17 cellular contexts compared by ENCODE assay signal in genomic region chr12:116802018-116802417, GRCh38.
DNase-seq lines count a peak whose midpoint lies in the region; ATAC-seq, FAIRE-seq and TF ChIP-seq lines count a peak whose summit lies in the region.
"Had no signal": no experiment of that assay in that cellular context is flagged by ENCODE, and none has a peak within 500 bp of the region (broad histone marks: within the 10 kb centered on the region; RNA-seq: fewer than 3 reads in every experiment).

No MANE protein-coding gene starts in this region.

- H3K79me2 ChIP-seq in DND-41 (ENCODE audit: insufficient read depth, low read length) (no peaks in the 10 kb centered on the region), MM.1S (ENCODE audit: low read length) (no peaks in the 10 kb centered on the region), K562 (ENCODE audit: control insufficient read depth, insufficient read depth, low read length) (no peaks in the 10 kb centered on the region)

- H3F3A ChIP-seq in MM.1S (ENCODE audit: insufficient read depth, low read length): peaks cover 11% of the 10 kb centered on the region

- H3K27ac ChIP-seq in DND-41 (ENCODE audit: low read length) (peak overlapping the region; percentile 69), MM.1S (ENCODE audit: low read length) (peak overlapping the region; percentile 45; the same call in 1 of the 2 replicates), K562 (ENCODE audit: extremely low read depth, low read depth, low read length) (no peak overlapping the region)
- H3K27ac ChIP-seq: KMS-11 had no signal

- no peaks in the 10 kb centered on the region for H3K9me2 ChIP-seq in MM.1S (replicated peaks; ENCODE audit: insufficient read depth, low read length)

- H3K9me3 ChIP-seq in DND-41 (ENCODE audit: insufficient read depth, low read length, severe bottlenecking) (peaks cover 18% of the 10 kb centered on the region), MM.1S (replicated peaks; ENCODE audit: insufficient read depth, low read length) (no peaks in the 10 kb centered on the region), K562 (replicated peaks; ENCODE audit: control insufficient read depth, insufficient read depth, low read depth, low read length) (no peaks in the 10 kb centered on the region)

- H3K4me3 ChIP-seq in DND-41 (ENCODE audit: low read depth in 1 of 2, low read length in 2 of 2) (no peak overlapping the region), MM.1S (ENCODE audit: low read length) (no peak overlapping the region), K562 (no peak overlapping the region)

- H3K4me2 ChIP-seq in DND-41 (ENCODE audit: insufficient read depth, low read length) (no peak overlapping the region), MM.1S (ENCODE audit: low read depth, low read length) (no peak overlapping the region), K562 (ENCODE audit: insufficient read depth, low read length) (no peak overlapping the region)
- H3K4me2 ChIP-seq: KMS-11 had no signal

- H3K27me3 ChIP-seq in DND-41 (ENCODE audit: insufficient read depth, low read length, poor library complexity): no peaks in the 10 kb centered on the region
- H3K27me3 ChIP-seq in MM.1S (replicated peaks; ENCODE audit: insufficient read depth, low read length): no peaks in the 10 kb centered on the region
- H3K27me3 ChIP-seq in K562 (ENCODE audit: control insufficient read depth in 2 of 2, insufficient read depth in 2 of 2, low read length in 2 of 2): no peaks in the 10 kb centered on the region

- ATAC-seq in DND-41 (ENCODE audit: insufficient read depth, low read depth): no peak
- no peak for ATAC-seq in K562
- no peak for ATAC-seq in GM21367 (IDR thresholded peaks at IDR 0.05; ENCODE audit: unreplicated experiment)

- TF ChIP-seq EP300 in K562 (IDR thresholded peaks at IDR 0.05; ENCODE audit: low read length): no peak

- CTCF ChIA-PET in K562 (lab: Yijun Ruan, JAX; ENCODE audit: low intra/inter-chr PET ratio): no interaction called here

- in situ Hi-C loops in K562 (cut with MboI): no loop called here

- DNase-seq in DND-41 (no peak), MM.1S (no peak), K562 (ENCODE audit: extremely low read depth in 1 of 4, low spot score in 3 of 4) (no peak), AG08395 (ENCODE audit: low spot score) (no peak), NCI-H1048 (lab: John Stamatoyannopoulos, UW) (no peak), KG1 (lab: John Stamatoyannopoulos, UW) (no peak)
- DNase-seq: C1 segment of cervical spinal cord; Calu3; CD4-positive, alpha-beta T cell; DMS79; GDM1; GOT3; H9 had no signal

- H3K9me1 ChIP-seq in K562 (ENCODE audit: control insufficient read depth, insufficient read depth, low read length): no peaks in the 10 kb centered on the region

- H3K36me3 ChIP-seq in DND-41 (ENCODE audit: insufficient read depth, low read length) (peaks cover 20% of the 10 kb centered on the region; the same call in 1 of the 2 replicates), MM.1S (replicated peaks; ENCODE audit: insufficient read depth, low read length) (no peaks in the 10 kb centered on the region), K562 (ENCODE audit: control insufficient read depth, insufficient read depth, low read length) (no peaks in the 10 kb centered on the region)

- TF ChIP-seq RAD21 in K562 (CRISPR knock-in tag; conservative IDR thresholded peaks at IDR 0.05 in 1 of 2, IDR thresholded peaks at IDR 0.05 in 1 of 2): no peak

- TF ChIP-seq CTCF in DND-41 (IDR thresholded peaks at IDR 0.05; ENCODE audit: borderline replicate concordance, extremely low read depth, low read length, poor library complexity, severe bottlenecking): no peak
- TF ChIP-seq CTCF in MM.1S (IDR thresholded peaks at IDR 0.05; ENCODE audit: low read length): no peak
- TF ChIP-seq CTCF in K562 (IDR thresholded peaks at IDR 0.05 in 2 of 3, conservative IDR thresholded peaks at IDR 0.05 in 1 of 3; ENCODE audit: insufficient read depth in 2 of 3, low read depth in 1 of 3, low read length in 3 of 3): no peak

- H4K20me1 ChIP-seq in DND-41 (ENCODE audit: insufficient read depth, low read length) (no peaks in the 10 kb centered on the region), MM.1S (ENCODE audit: insufficient read depth, low read length) (no peaks in the 10 kb centered on the region), K562 (replicated peaks; ENCODE audit: control insufficient read depth, insufficient read depth, low read length) (no peaks in the 10 kb centered on the region; the same call in 1 of the 2 replicates)

- no peak overlapping the region; the same call in 1 of the 2 replicates for H3K9ac ChIP-seq in DND-41 (ENCODE audit: low read depth, low read length)
- no peak overlapping the region for H3K9ac ChIP-seq in MM.1S (ENCODE audit: low read length)
- H3K9ac ChIP-seq in K562 (ENCODE audit: insufficient read depth in 1 of 2, low read depth in 2 of 2, low read length in 2 of 2): no peak overlapping the region
- H3K9ac ChIP-seq: KMS-11 had no signal

- no peak for FAIRE-seq in K562 (lab: Jason Lieb, UNC)
- FAIRE-seq: A204.1, GM12892 had no signal

- TF ChIP-seq POLR2A in K562 (conservative IDR thresholded peaks at IDR 0.05): no peak

- POLR2A ChIA-PET in K562 (lab: Yijun Ruan, JAX): no interaction called here

- BruUV-seq in K562 (replicated peaks; lab: Mats Ljungman, UMichigan): no TSS peak

- H3K4me1 ChIP-seq in DND-41 (ENCODE audit: insufficient read depth, low read length) (peaks cover 35% of the 10 kb centered on the region), MM.1S (ENCODE audit: low read length) (peaks cover 18% of the 10 kb centered on the region), K562 (replicated peaks in 1 of 2; ENCODE audit: control insufficient read depth in 2 of 2, insufficient read depth in 2 of 2, low read length in 2 of 2) (no peaks in the 10 kb centered on the region; a peak in 1 of 5 replicates)

- intact Hi-C loops in K562 (cut with micrococcal nuclease): no loop called here

- WGBS in K562 (ENCODE audit: insufficient coverage, low coverage, missing lambda C conversion rate): 73% methylated on average over 3 of the region's 3 CpGs

- no peak overlapping the region for H2AFZ ChIP-seq in DND-41 (ENCODE audit: low read depth, low read length)
- no peak overlapping the region for H2AFZ ChIP-seq in MM.1S (ENCODE audit: low read length)
- no peak overlapping the region for H2AFZ ChIP-seq in K562 (ENCODE audit: low read depth, low read length)

TF ChIP-seq in K562, 482 proteins besides CTCF, POLR2A, EP300 and RAD21:
- TF ChIP-seq ESRRA (IDR thresholded peaks at IDR 0.05; ENCODE audit: borderline replicate concordance, low read depth) (no peak), ZNF239 (CRISPR knock-in tag; IDR thresholded peaks at IDR 0.05) (peak; percentile 96), E2F3 (CRISPR knock-in tag; IDR thresholded peaks at IDR 0.05) (no peak), TCF7L2 (IDR thresholded peaks at IDR 0.05; ENCODE audit: low read depth, low read length) (no peak), SMARCA5 (IDR thresholded peaks at IDR 0.05) (no peak), NELFE (IDR thresholded peaks at IDR 0.05; ENCODE audit: insufficient read depth, insufficient read length) (no peak), ZNF507 (tag; conservative IDR thresholded peaks at IDR 0.05) (no peak), RBM25 (IDR thresholded peaks at IDR 0.05; ENCODE audit: low read depth, low read length, severe bottlenecking) (peak; percentile 76), FIP1L1 (IDR thresholded peaks at IDR 0.05; ENCODE audit: low read depth, low read length, poor library complexity, severe bottlenecking) (no peak)
